1 cellular context compared by ENCODE assay signal in genomic region chr2:238561230-238561629, GRCh38.
TF ChIP-seq lines count a peak whose summit lies in the region.

No MANE protein-coding gene starts in this region.

TF ChIP-seq in A549, 52 proteins besides CTCF, POLR2A, EP300 and RAD21 (continued from another document):
- no peak for TF ChIP-seq ATOH8 (CRISPR knock-in tag; IDR thresholded peaks at IDR 0.05; ENCODE audit: low read depth)
- TF ChIP-seq TP53 (CRISPR knock-in tag; IDR thresholded peaks at IDR 0.05) = no peak
- TF ChIP-seq BHLHE40 (IDR thresholded peaks at IDR 0.05; ENCODE audit: low read depth, low read length) = peak; percentile 72
- TF ChIP-seq CBX2 (IDR thresholded peaks at IDR 0.05; ENCODE audit: borderline replicate concordance, low read depth) = no peak
- TF ChIP-seq TFCP2L1 (CRISPR knock-in tag; IDR thresholded peaks at IDR 0.05) = no peak
- no peak for TF ChIP-seq JUN (IDR thresholded peaks at IDR 0.05)
- TF ChIP-seq KDM5A (IDR thresholded peaks at IDR 0.05) = no peak
- TF ChIP-seq USF2 (IDR thresholded peaks at IDR 0.05) = 0 out of 2 replicates have a peak, but pooled peaks have one; percentile 21
- TF ChIP-seq HES2 (IDR thresholded peaks at IDR 0.05) = no peak
- TF ChIP-seq KDM1A (IDR thresholded peaks at IDR 0.05; ENCODE audit: low read depth) = no peak
- TF ChIP-seq HOXB13 (CRISPR knock-in tag; IDR thresholded peaks at IDR 0.05; ENCODE audit: low read depth) = no peak
- TF ChIP-seq EHF (CRISPR knock-in tag; IDR thresholded peaks at IDR 0.05) = no peak
- TF ChIP-seq RARB (CRISPR knock-in tag; IDR thresholded peaks at IDR 0.05) = no peak
- TF ChIP-seq CBX8 (IDR thresholded peaks at IDR 0.05) = no peak
- TF ChIP-seq ESRRA (IDR thresholded peaks at IDR 0.05; ENCODE audit: borderline replicate concordance, low read length) = no peak
- TF ChIP-seq CEBPB (IDR thresholded peaks at IDR 0.05) = peak in 1 of 2 experiments; percentile 44; a peak in 1 of 4 replicates
- no peak for TF ChIP-seq ZNF302 (CRISPR knock-in tag; IDR thresholded peaks at IDR 0.05)
- no peak for TF ChIP-seq HOXA7 (CRISPR knock-in tag; IDR thresholded peaks at IDR 0.05)
- peak; percentile 73 for TF ChIP-seq GATA3 (IDR thresholded peaks at IDR 0.05; ENCODE audit: borderline replicate concordance)
- TF ChIP-seq POLR2AphosphoS2 (conservative IDR thresholded peaks at IDR 0.05; ENCODE audit: low read length) = no peak
- no peak for TF ChIP-seq FOSB (CRISPR knock-in tag; IDR thresholded peaks at IDR 0.05)
- no peak for TF ChIP-seq ZFP36 (IDR thresholded peaks at IDR 0.05; ENCODE audit: borderline replicate concordance, partially characterized antibody)
- TF ChIP-seq, protein P1, sequence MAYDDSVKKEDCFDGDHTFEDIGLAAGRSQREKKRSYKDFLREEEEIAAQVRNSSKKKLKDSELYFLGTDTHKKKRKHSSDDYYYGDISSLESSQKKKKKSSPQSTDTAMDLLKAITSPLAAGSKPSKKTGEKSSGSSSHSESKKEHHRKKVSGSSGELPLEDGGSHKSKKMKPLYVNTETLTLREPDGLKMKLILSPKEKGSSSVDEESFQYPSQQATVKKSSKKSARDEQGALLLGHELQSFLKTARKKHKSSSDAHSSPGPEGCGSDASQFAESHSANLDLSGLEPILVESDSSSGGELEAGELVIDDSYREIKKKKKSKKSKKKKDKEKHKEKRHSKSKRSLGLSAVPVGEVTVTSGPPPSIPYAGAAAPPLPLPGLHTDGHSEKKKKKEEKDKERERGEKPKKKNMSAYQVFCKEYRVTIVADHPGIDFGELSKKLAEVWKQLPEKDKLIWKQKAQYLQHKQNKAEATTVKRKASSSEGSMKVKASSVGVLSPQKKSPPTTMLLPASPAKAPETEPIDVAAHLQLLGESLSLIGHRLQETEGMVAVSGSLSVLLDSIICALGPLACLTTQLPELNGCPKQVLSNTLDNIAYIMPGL (CRISPR knock-in tag; IDR thresholded peaks at IDR 0.05; ENCODE audit: borderline replicate concordance) = no peak
- TF ChIP-seq ZC3H11A (IDR thresholded peaks at IDR 0.05) = no peak
- TF ChIP-seq HEYL (CRISPR knock-in tag; IDR thresholded peaks at IDR 0.05) = no peak
- TF ChIP-seq, protein P2, sequence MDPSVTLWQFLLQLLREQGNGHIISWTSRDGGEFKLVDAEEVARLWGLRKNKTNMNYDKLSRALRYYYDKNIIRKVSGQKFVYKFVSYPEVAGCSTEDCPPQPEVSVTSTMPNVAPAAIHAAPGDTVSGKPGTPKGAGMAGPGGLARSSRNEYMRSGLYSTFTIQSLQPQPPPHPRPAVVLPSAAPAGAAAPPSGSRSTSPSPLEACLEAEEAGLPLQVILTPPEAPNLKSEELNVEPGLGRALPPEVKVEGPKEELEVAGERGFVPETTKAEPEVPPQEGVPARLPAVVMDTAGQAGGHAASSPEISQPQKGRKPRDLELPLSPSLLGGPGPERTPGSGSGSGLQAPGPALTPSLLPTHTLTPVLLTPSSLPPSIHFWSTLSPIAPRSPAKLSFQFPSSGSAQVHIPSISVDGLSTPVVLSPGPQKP (IDR thresholded peaks at IDR 0.05; ENCODE audit: low read depth, low read length) = no peak
- TF ChIP-seq SMC3 (IDR thresholded peaks at IDR 0.05) = peak; percentile 36; the same call in 1 of the 3 replicates
- no peak for TF ChIP-seq HOXB5 (CRISPR knock-in tag; IDR thresholded peaks at IDR 0.05)
- TF ChIP-seq EHMT2 (IDR thresholded peaks at IDR 0.05; ENCODE audit: low read depth) = no peak
- no peak for TF ChIP-seq RCOR1 (IDR thresholded peaks at IDR 0.05; ENCODE audit: low read depth, low read length)
- TF ChIP-seq CHD2 (IDR thresholded peaks at IDR 0.05; ENCODE audit: low read length, partially characterized antibody) = no peak
- no peak for TF ChIP-seq SREBF2 (IDR thresholded peaks at IDR 0.05)
- no peak for TF ChIP-seq NPAS2 (CRISPR knock-in tag; IDR thresholded peaks at IDR 0.05; ENCODE audit: borderline replicate concordance)
- TF ChIP-seq, protein P3, sequence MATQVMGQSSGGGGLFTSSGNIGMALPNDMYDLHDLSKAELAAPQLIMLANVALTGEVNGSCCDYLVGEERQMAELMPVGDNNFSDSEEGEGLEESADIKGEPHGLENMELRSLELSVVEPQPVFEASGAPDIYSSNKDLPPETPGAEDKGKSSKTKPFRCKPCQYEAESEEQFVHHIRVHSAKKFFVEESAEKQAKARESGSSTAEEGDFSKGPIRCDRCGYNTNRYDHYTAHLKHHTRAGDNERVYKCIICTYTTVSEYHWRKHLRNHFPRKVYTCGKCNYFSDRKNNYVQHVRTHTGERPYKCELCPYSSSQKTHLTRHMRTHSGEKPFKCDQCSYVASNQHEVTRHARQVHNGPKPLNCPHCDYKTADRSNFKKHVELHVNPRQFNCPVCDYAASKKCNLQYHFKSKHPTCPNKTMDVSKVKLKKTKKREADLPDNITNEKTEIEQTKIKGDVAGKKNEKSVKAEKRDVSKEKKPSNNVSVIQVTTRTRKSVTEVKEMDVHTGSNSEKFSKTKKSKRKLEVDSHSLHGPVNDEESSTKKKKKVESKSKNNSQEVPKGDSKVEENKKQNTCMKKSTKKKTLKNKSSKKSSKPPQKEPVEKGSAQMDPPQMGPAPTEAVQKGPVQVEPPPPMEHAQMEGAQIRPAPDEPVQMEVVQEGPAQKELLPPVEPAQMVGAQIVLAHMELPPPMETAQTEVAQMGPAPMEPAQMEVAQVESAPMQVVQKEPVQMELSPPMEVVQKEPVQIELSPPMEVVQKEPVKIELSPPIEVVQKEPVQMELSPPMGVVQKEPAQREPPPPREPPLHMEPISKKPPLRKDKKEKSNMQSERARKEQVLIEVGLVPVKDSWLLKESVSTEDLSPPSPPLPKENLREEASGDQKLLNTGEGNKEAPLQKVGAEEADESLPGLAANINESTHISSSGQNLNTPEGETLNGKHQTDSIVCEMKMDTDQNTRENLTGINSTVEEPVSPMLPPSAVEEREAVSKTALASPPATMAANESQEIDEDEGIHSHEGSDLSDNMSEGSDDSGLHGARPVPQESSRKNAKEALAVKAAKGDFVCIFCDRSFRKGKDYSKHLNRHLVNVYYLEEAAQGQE (IDR thresholded peaks at IDR 0.05) = no peak
- no peak for TF ChIP-seq MAFK (IDR thresholded peaks at IDR 0.05; ENCODE audit: partially characterized antibody)
- no peak for TF ChIP-seq MYC (IDR thresholded peaks at IDR 0.05; ENCODE audit: borderline replicate concordance, low read length)
- TF ChIP-seq NFE2L2 (conservative IDR thresholded peaks at IDR 0.05; ENCODE audit: low read length) = no peak
- TF ChIP-seq, protein P4, sequence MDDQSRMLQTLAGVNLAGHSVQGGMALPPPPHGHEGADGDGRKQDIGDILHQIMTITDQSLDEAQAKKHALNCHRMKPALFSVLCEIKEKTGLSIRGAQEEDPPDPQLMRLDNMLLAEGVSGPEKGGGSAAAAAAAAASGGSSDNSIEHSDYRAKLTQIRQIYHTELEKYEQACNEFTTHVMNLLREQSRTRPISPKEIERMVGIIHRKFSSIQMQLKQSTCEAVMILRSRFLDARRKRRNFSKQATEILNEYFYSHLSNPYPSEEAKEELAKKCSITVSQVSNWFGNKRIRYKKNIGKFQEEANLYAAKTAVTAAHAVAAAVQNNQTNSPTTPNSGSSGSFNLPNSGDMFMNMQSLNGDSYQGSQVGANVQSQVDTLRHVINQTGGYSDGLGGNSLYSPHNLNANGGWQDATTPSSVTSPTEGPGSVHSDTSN (IDR thresholded peaks at IDR 0.05) = 0 out of 2 replicates have a peak, but pooled peaks have one; percentile 14
